Comparison of ENCODE assay signal across 8 cellular contexts in genomic region chr6:78868124-78868523, GRCh38. TPM values are rescaled to one million over a fixed set of nuclear protein-coding genes. Genes with fewer than 3 reads are reported as not detected.
DNase-seq lines count a peak whose midpoint lies in the region; ATAC-seq, FAIRE-seq and TF ChIP-seq lines count a peak whose summit lies in the region.

No MANE protein-coding gene starts in this region.

- 48% methylated on average over 8 of the region's 8 CpGs for WGBS in thymus

- H3K9me3 ChIP-seq in iPS-20b (ENCODE audit: insufficient read depth, low read depth, low read length) (no peaks in the 10 kb centered on the region), thymus (ENCODE audit: control insufficient read depth) (no peaks in the 10 kb centered on the region)

- TF ChIP-seq CTCF in activated CD8-positive, alpha-beta T cell treated with anti-CD3 and anti-CD28 coated beads for 36 hours (IDR thresholded peaks at IDR 0.05), result no peak

- H3K9me3 Mint-ChIP-seq in activated CD8-positive, alpha-beta memory T cell treated with anti-CD3 and anti-CD28 coated beads, Interleukin-2, amount 10 ng/mL, durations not matched to agents 7 days and 5 days (ENCODE audit: low read depth), result no peaks in the 10 kb centered on the region
- no peaks in the 10 kb centered on the region for H3K9me3 Mint-ChIP-seq in activated CD8-positive, alpha-beta T cell treated with anti-CD3 and anti-CD28 coated beads for 36 hours

- POLR2A ChIA-PET in activated CD8-positive, alpha-beta T cell treated with anti-CD3 and anti-CD28 coated beads for 36 hours (lab: Charles Lee), result no interaction called here

- peak overlapping the region; percentile 94 for H3K9ac ChIP-seq in iPS-20b (ENCODE audit: low read depth, low read length)

- no peaks in the 10 kb centered on the region for H3K27me3 Mint-ChIP-seq in activated CD8-positive, alpha-beta memory T cell treated with anti-CD3 and anti-CD28 coated beads, Interleukin-2, amount 10 ng/mL, durations not matched to agents 7 days and 5 days
- no peaks in the 10 kb centered on the region for H3K27me3 Mint-ChIP-seq in activated CD8-positive, alpha-beta T cell treated with anti-CD3 and anti-CD28 coated beads for 36 hours

- H3K27ac ChIP-seq in iPS-20b (ENCODE audit: low read length), result peak overlapping the region; percentile 46
- no peak overlapping the region for H3K27ac ChIP-seq in thymus (ENCODE audit: low read depth)

- H3K36me3 ChIP-seq in iPS-20b (ENCODE audit: insufficient read depth, low read depth, low read length) (peaks cover 5% of the 10 kb centered on the region; the same call in 1 of the 2 replicates), thymus (ENCODE audit: control insufficient read depth, insufficient read depth) (no peaks in the 10 kb centered on the region)

- H3K4me3 ChIP-seq in iPS-20b (ENCODE audit: low read length) (peak overlapping the region; percentile 94), thymus (ENCODE audit: low read length) (peak overlapping the region; percentile 95)

- peak overlapping the region; percentile 94 for H3K4me3 Mint-ChIP-seq in activated CD8-positive, alpha-beta memory T cell treated with anti-CD3 and anti-CD28 coated beads, Interleukin-2, amount 10 ng/mL, durations not matched to agents 7 days and 5 days
- peak overlapping the region; percentile 97 for H3K4me3 Mint-ChIP-seq in activated CD8-positive, alpha-beta T cell treated with anti-CD3 and anti-CD28 coated beads for 36 hours

- peaks cover 4% of the 10 kb centered on the region; the same call in 1 of the 2 replicates for H3K4me1 ChIP-seq in iPS-20b (ENCODE audit: insufficient read depth, low read length)
- peaks cover 3% of the 10 kb centered on the region for H3K4me1 ChIP-seq in thymus (ENCODE audit: control insufficient read depth, insufficient read depth, low read length)

- peaks cover 20% of the 10 kb centered on the region for H3K4me1 Mint-ChIP-seq in activated CD8-positive, alpha-beta memory T cell treated with anti-CD3 and anti-CD28 coated beads, Interleukin-2, amount 10 ng/mL, durations not matched to agents 7 days and 5 days
- H3K4me1 Mint-ChIP-seq in activated CD8-positive, alpha-beta T cell treated with anti-CD3 and anti-CD28 coated beads for 36 hours (ENCODE audit: low read depth), result peaks cover 14% of the 10 kb centered on the region

- no peaks in the 10 kb centered on the region for H3K36me3 Mint-ChIP-seq in activated CD8-positive, alpha-beta memory T cell treated with anti-CD3 and anti-CD28 coated beads, Interleukin-2, amount 10 ng/mL, durations not matched to agents 7 days and 5 days
- H3K36me3 Mint-ChIP-seq in activated CD8-positive, alpha-beta T cell treated with anti-CD3 and anti-CD28 coated beads for 36 hours (ENCODE audit: low read depth), result peaks cover 9% of the 10 kb centered on the region

- intact Hi-C loops in activated CD8-positive, alpha-beta T cell treated with anti-CD3 and anti-CD28 coated beads for 36 hours (cut with micrococcal nuclease), result no loop called here

- TF ChIP-seq POLR2A in H54 (IDR thresholded peaks at IDR 0.05; ENCODE audit: low read depth, low read length), result no peak

- CTCF ChIA-PET in activated CD8-positive, alpha-beta memory T cell treated with anti-CD3 and anti-CD28 coated beads, Interleukin-2, amount 10 ng/mL, durations not matched to agents 7 days and 5 days (lab: Charles Lee), result no interaction called here
- CTCF ChIA-PET in activated CD8-positive, alpha-beta T cell treated with anti-CD3 and anti-CD28 coated beads for 36 hours (lab: Charles Lee), result no interaction called here

- ATAC-seq in activated CD8-positive, alpha-beta memory T cell treated with anti-CD3 and anti-CD28 coated beads, Interleukin-2, amount 10 ng/mL, durations not matched to agents 7 days and 5 days, result no peak
- no peak for ATAC-seq in activated CD8-positive, alpha-beta T cell treated with anti-CD3 and anti-CD28 coated beads for 36 hours
- ATAC-seq in GM18907 (IDR thresholded peaks at IDR 0.05; ENCODE audit: unreplicated experiment), result no peak

- no peak for DNase-seq in activated CD8-positive, alpha-beta memory T cell treated with anti-CD3 and anti-CD28 coated beads, Interleukin-2, amount 10 ng/mL, durations not matched to agents 7 days and 5 days
- DNase-seq in activated CD8-positive, alpha-beta memory T cell treated with anti-CD3 and anti-CD28 coated beads, Interleukin-2, amount 50 U/mL, for 4 hours, result no peak
- DNase-seq in activated CD8-positive, alpha-beta T cell treated with anti-CD3 and anti-CD28 coated beads for 36 hours, result no peak
- no peak for DNase-seq in H54 (ENCODE audit: insufficient read length, low spot score)
- no peak for DNase-seq in NK-92 treated with Interleukin-12 subunit alpha and Interleukin-12 subunit beta, amount 100 ng/mL, for 24 hours (lab: John Stamatoyannopoulos, UW)

- no peak for FAIRE-seq in H54 (lab: Jason Lieb, UNC)

- H3K27me3 ChIP-seq in iPS-20b (ENCODE audit: insufficient read depth, low read length) (no peaks in the 10 kb centered on the region), thymus (ENCODE audit: control insufficient read depth, insufficient read depth) (no peaks in the 10 kb centered on the region)

- peak overlapping the region; percentile 95 for H3K27ac Mint-ChIP-seq in activated CD8-positive, alpha-beta memory T cell treated with anti-CD3 and anti-CD28 coated beads, Interleukin-2, amount 10 ng/mL, durations not matched to agents 7 days and 5 days
- peak overlapping the region; percentile 90 for H3K27ac Mint-ChIP-seq in activated CD8-positive, alpha-beta T cell treated with anti-CD3 and anti-CD28 coated beads for 36 hours

RNA-seq across cellular contexts. Expression of gene IRAK1BP1, which starts 0.8 kb away (rescaled TPM):
- total RNA-seq in activated CD8-positive, alpha-beta memory T cell treated with anti-CD3 and anti-CD28 coated beads, Interleukin-2, amount 10 ng/mL, durations not matched to agents 7 days and 5 days, result 1 to 10 TPM; 2.6 to 3.0 TPM
- 1 to 10 TPM; 2.3 to 2.6 TPM for total RNA-seq in activated CD8-positive, alpha-beta T cell treated with anti-CD3 and anti-CD28 coated beads for 36 hours
- 3.8 TPM for polyA plus RNA-seq in thymus
